ENCODE assay signal across 25 cellular contexts in the genomic region with DNA sequence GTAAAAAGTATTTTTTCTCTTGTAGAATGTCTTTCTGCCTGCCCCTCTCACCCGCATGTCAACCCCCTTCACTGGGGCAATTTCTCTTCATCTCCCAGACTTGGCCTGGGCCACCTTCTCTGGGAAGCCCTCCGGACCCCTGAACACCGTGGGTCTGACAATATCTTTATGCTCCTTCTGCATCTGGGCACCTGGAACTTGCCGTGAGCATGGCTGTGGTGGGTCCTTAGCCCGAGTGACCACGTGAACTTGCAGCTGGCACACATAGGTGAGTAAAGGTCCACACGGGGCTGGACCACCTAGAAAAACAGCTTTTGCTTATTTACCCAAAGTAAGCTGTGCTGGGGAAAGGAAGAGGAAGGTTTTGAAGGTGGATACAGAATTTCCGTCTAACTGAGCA.
"Had no signal": no experiment of that assay in that cellular context is flagged by ENCODE, and none has a peak within 500 bp of the region (broad histone marks: within the 10 kb centered on the region; RNA-seq: fewer than 3 reads in every experiment).

No MANE protein-coding gene starts in this region.

- H3K36me3 ChIP-seq: left ventricle myocardium inferior, neutrophil, ovary, right atrium auricular region, right lobe of liver, tibial nerve, uterus had no signal

- DNase-seq: left ventricle myocardium inferior; mesendoderm; naive B cell; natural killer cell; nephron progenitor cell; occipital lobe; ovary; right lobe of liver; stimulated activated CD4-positive, alpha-beta T cell treated with anti-CD3 and anti-CD28 coated beads, Interleukin-1b, Interleukin-23, amount 100 ng/mL, for 48 hours; stimulated activated CD4-positive, alpha-beta T cell treated with anti-CD3 and anti-CD28 coated beads, Interleukin-2, amount 100 ng/mL, for 48 hours; stimulated activated CD4-positive, alpha-beta T cell treated with anti-CD3 and anti-CD28 coated beads, Interleukin-4, amount 100 ng/mL, for 4 hours; stimulated activated CD8-positive, alpha-beta memory T cell treated with anti-CD3 and anti-CD28 coated beads, Interleukin-4, amount 100 ng/mL, for 48 hours; stimulated activated naive CD4-positive, alpha-beta T cell treated with Interleukin-2 at 50 U/mL for 16 hours; stimulated activated naive CD8-positive, alpha-beta T cell treated with anti-CD3 and anti-CD28 coated beads, Interleukin-15, amount 100 ng/mL, for 72 hours; substantia nigra; uterus had no signal

- H3K27me3 ChIP-seq: hepatocyte, neutrophil, ovary, right atrium auricular region, right lobe of liver, tibial nerve, uterus had no signal

- H3K79me2 ChIP-seq: hepatocyte had no signal

- H3K4me1 Mint-ChIP-seq: mesothelial cell of epicardium; naive B cell; nephron progenitor cell; stimulated activated memory B cell treated with anti-CD40 and anti-IgM and Interleukin-4, amounts not matched to agents 10 μg/mL and 1 μg/mL and 100 μg/mL, for 72 hours had no signal

- H3K27me3 Mint-ChIP-seq: naive B cell; stimulated activated memory B cell treated with anti-CD40 and anti-IgM and Interleukin-4, amounts not matched to agents 10 μg/mL and 1 μg/mL and 100 μg/mL, for 72 hours; stimulated activated naive CD8-positive, alpha-beta T cell treated with anti-CD3 and anti-CD28 coated beads, Interleukin-15, amount 100 ng/mL, for 72 hours had no signal

- H3K27ac ChIP-seq: hepatocyte, left ventricle myocardium inferior, neutrophil, ovary, right atrium auricular region, right lobe of liver, tibial nerve, uterus had no signal

- H3K27ac Mint-ChIP-seq: mesothelial cell of epicardium; natural killer cell; nephron progenitor cell; stimulated activated memory B cell treated with anti-CD40 and anti-IgM and Interleukin-4, amounts not matched to agents 10 μg/mL and 1 μg/mL and 100 μg/mL, for 72 hours; stimulated activated naive CD8-positive, alpha-beta T cell treated with anti-CD3 and anti-CD28 coated beads, Interleukin-15, amount 100 ng/mL, for 72 hours; type B pancreatic cell had no signal

- H3K4me3 ChIP-seq: hepatocyte, left ventricle myocardium inferior, lung, ovary, right atrium auricular region, right lobe of liver, smooth muscle cell, tibial nerve, uterus had no signal

- H3K4me1 ChIP-seq: left ventricle myocardium inferior, right atrium auricular region, right lobe of liver, tibial nerve, uterus had no signal

- H3K9me3 ChIP-seq: neutrophil, ovary, right lobe of liver, uterus had no signal

- H3K4me3 Mint-ChIP-seq: mesothelial cell of epicardium; naive B cell; natural killer cell; nephron progenitor cell; stimulated activated memory B cell treated with anti-CD40 and anti-IgM and Interleukin-4, amounts not matched to agents 10 μg/mL and 1 μg/mL and 100 μg/mL, for 72 hours; stimulated activated naive CD8-positive, alpha-beta T cell treated with anti-CD3 and anti-CD28 coated beads, Interleukin-15, amount 100 ng/mL, for 72 hours; type B pancreatic cell had no signal

- H3K4me2 ChIP-seq: hepatocyte, smooth muscle cell had no signal

- ATAC-seq: natural killer cell; right lobe of liver; stimulated activated memory B cell treated with anti-CD40 and anti-IgM and Interleukin-4, amounts not matched to agents 10 μg/mL and 1 μg/mL and 100 μg/mL, for 72 hours; stimulated activated naive CD8-positive, alpha-beta T cell treated with anti-CD3 and anti-CD28 coated beads, Interleukin-15, amount 100 ng/mL, for 72 hours had no signal

- H2AFZ ChIP-seq: hepatocyte had no signal

- H3K36me3 Mint-ChIP-seq: stimulated activated memory B cell treated with anti-CD40 and anti-IgM and Interleukin-4, amounts not matched to agents 10 μg/mL and 1 μg/mL and 100 μg/mL, for 72 hours had no signal
